In the genomic region with DNA sequence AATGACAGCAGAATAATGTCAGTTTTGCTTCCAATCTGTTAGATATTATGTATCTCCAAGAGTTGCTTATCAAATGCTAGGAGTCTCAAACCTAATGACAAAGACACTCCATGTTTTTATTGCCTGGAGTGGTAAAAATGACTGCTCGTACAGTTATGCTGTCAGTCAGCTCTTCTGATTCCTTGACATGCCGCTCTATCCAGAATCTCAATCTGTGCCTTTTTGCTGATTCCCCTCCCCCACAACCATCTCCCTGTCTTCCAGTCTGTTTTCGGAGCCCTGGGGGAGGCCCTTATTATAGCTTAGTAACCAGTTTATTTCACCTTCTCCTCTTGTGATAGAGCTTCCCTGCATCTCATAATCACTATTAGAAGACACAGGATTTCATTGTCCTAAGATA, we compare ENCODE assay signal across 15 cellular contexts. TPM values are rescaled to one million over a fixed set of nuclear protein-coding genes. Genes with fewer than 3 reads are reported as not detected.
A peak's percentile ranks its signal among the peaks of the same experiment; 100 is the strongest.
DNase-seq lines count a peak whose midpoint lies in the region; ATAC-seq and TF ChIP-seq lines count a peak whose summit lies in the region.
"Had no signal": no experiment of that assay in that cellular context is flagged by ENCODE, and none has a peak within 500 bp of the region (broad histone marks: within the 10 kb centered on the region; RNA-seq: fewer than 3 reads in every experiment).

No MANE protein-coding gene starts in this region.

- peaks cover 74% of the 10 kb centered on the region for H3K79me2 ChIP-seq in DOHH2 (ENCODE audit: control insufficient read depth, low read length)

- peaks cover 3% of the 10 kb centered on the region; the same call in 1 of the 2 replicates for H3F3A ChIP-seq in DOHH2 (ENCODE audit: control insufficient read depth, insufficient read depth)

- H3K9me3 Mint-ChIP-seq in activated T-helper 17 cell treated with anti-CD3 and anti-CD28 coated beads, Interleukin-2, amount 50 U/mL, for 72 hours: no peaks in the 10 kb centered on the region
- H3K9me3 Mint-ChIP-seq in nephron: no peaks in the 10 kb centered on the region

- peaks cover 26% of the 10 kb centered on the region for H4K20me1 ChIP-seq in DOHH2 (ENCODE audit: control insufficient read depth, insufficient read depth, low read depth, low read length)

- TF ChIP-seq POLR2A in vagina (IDR thresholded peaks at IDR 0.05): no peak

- 0 out of 2 replicates have a peak overlapping the region, but pooled peaks have one; percentile 11 for H3K4me2 ChIP-seq in DOHH2 (ENCODE audit: low read length)

- peaks cover 3% of the 10 kb centered on the region for H3K36me3 Mint-ChIP-seq in activated T-helper 17 cell treated with anti-CD3 and anti-CD28 coated beads, Interleukin-2, amount 50 U/mL, for 72 hours (ENCODE audit: low read depth)
- H3K36me3 Mint-ChIP-seq in nephron (ENCODE audit: low read depth): peaks cover 3% of the 10 kb centered on the region

- peak overlapping the region; percentile 91 for H3K4me3 Mint-ChIP-seq in activated T-helper 17 cell treated with anti-CD3 and anti-CD28 coated beads, Interleukin-2, amount 50 U/mL, for 72 hours
- peak overlapping the region; percentile 90 to 91 (median 90) for H3K4me3 Mint-ChIP-seq in nephron

- ATAC-seq in activated T-helper 17 cell treated with anti-CD3 and anti-CD28 coated beads, Interleukin-2, amount 50 U/mL, for 72 hours (replicated peaks): no peak
- ATAC-seq: mucosa of descending colon had no signal

- H3K27me3 ChIP-seq in DOHH2 (ENCODE audit: control insufficient read depth, low read length) (no peaks in the 10 kb centered on the region), vagina (no peaks in the 10 kb centered on the region)

- peaks cover 4% of the 10 kb centered on the region; the same call in 1 of the 2 replicates for H3K36me3 ChIP-seq in DOHH2 (ENCODE audit: control insufficient read depth, low read length)
- H3K36me3 ChIP-seq in vagina: no peaks in the 10 kb centered on the region

- no peak for TF ChIP-seq CTCF in DOHH2 (IDR thresholded peaks at IDR 0.05; ENCODE audit: low read depth, low read length, poor library complexity, severe bottlenecking)
- TF ChIP-seq CTCF in nephron (IDR thresholded peaks at IDR 0.05; ENCODE audit: unreplicated experiment in 3 of 3): no peak
- TF ChIP-seq CTCF in vagina (IDR thresholded peaks at IDR 0.05): no peak
- TF ChIP-seq CTCF in GM20000 (IDR thresholded peaks at IDR 0.05; ENCODE audit: extremely low read depth, missing control alignments): no peak

- no peaks in the 10 kb centered on the region for H3K9me2 ChIP-seq in DOHH2 (replicated peaks; ENCODE audit: control insufficient read depth, low read length)

- H3K4me3 ChIP-seq in DOHH2 (ENCODE audit: low read length) (no peak overlapping the region), vagina (no peak overlapping the region)
- H3K4me3 ChIP-seq: mucosa of descending colon had no signal

- peaks cover 53% of the 10 kb centered on the region for H3K4me1 Mint-ChIP-seq in activated T-helper 17 cell treated with anti-CD3 and anti-CD28 coated beads, Interleukin-2, amount 50 U/mL, for 72 hours
- H3K4me1 Mint-ChIP-seq in nephron: peaks cover 56% of the 10 kb centered on the region

- no peak overlapping the region for H3K27ac ChIP-seq in DOHH2 (ENCODE audit: low read depth, low read length)
- H3K27ac ChIP-seq in vagina: no peak overlapping the region

- peaks cover 12% of the 10 kb centered on the region for H3K27me3 Mint-ChIP-seq in activated T-helper 17 cell treated with anti-CD3 and anti-CD28 coated beads, Interleukin-2, amount 50 U/mL, for 72 hours
- H3K27me3 Mint-ChIP-seq in nephron (ENCODE audit: low read depth): no peaks in the 10 kb centered on the region

- peak overlapping the region; percentile 93 for H3K27ac Mint-ChIP-seq in activated T-helper 17 cell treated with anti-CD3 and anti-CD28 coated beads, Interleukin-2, amount 50 U/mL, for 72 hours
- peak overlapping the region; percentile 12 to 64 (median 64) for H3K27ac Mint-ChIP-seq in nephron

- peaks cover 42% of the 10 kb centered on the region for H3K4me1 ChIP-seq in DOHH2 (ENCODE audit: control insufficient read depth, low read length)
- peaks cover 69% of the 10 kb centered on the region for H3K4me1 ChIP-seq in vagina

- DNase-seq in NCI-H2227 (lab: John Stamatoyannopoulos, UW; ENCODE audit: unreplicated experiment) (peak; percentile 9), NCI-H2227 treated with DMSO at 0.1 percent for 48 hours (lab: John Stamatoyannopoulos, UW) (no peak), vagina (ENCODE audit: extremely low spot score in 2 of 2) (no peak), GM20000 (ENCODE audit: low spot score) (no peak), EL (no peak)
- DNase-seq: 8988T; activated CD4-positive, alpha-beta T cell treated with anti-CD3 and anti-CD28 coated beads for 1 hour; mucosa of descending colon; MV-4-11; SW 1271 had no signal

- H3K9me3 ChIP-seq in DOHH2 (ENCODE audit: control insufficient read depth, insufficient read depth, low read length): no peaks in the 10 kb centered on the region
- H3K9me3 ChIP-seq in vagina: no peaks in the 10 kb centered on the region
- H3K9me3 ChIP-seq: mucosa of descending colon had no signal

- intact Hi-C loops in vagina (cut with DNase I): no loop called here

RNA-seq across cellular contexts. Expression of a gene that starts 2.6 kb away (rescaled TPM):
- total RNA-seq in activated T-helper 17 cell treated with anti-CD3 and anti-CD28 coated beads, Interleukin-2, amount 50 U/mL, for 72 hours: 10 to 100 TPM; 17.2 to 25.8 TPM
- total RNA-seq in vagina: 28.5 TPM

RNA-seq across cellular contexts. Expression of a gene that starts 14.2 kb away (rescaled TPM):
- total RNA-seq in activated T-helper 17 cell treated with anti-CD3 and anti-CD28 coated beads, Interleukin-2, amount 50 U/mL, for 72 hours: not detected
- not detected for total RNA-seq in vagina
- total RNA-seq: frontal cortex, subcutaneous adipose tissue had no signal
